ENCODE assay signal across 29 cellular contexts in genomic region chr15:53246404-53246803, GRCh38.
"Had no signal": no experiment of that assay in that cellular context is flagged by ENCODE, and none has a peak within 500 bp of the region (broad histone marks: within the 10 kb centered on the region; RNA-seq: fewer than 3 reads in every experiment).

No MANE protein-coding gene starts in this region.

- ATAC-seq: naive thymus-derived CD4-positive, alpha-beta T cell; natural killer cell; pancreas; right cardiac atrium; sciatic nerve; stimulated activated memory B cell treated with anti-CD40 and anti-IgM and Interleukin-4, amounts not matched to agents 10 μg/mL and 1 μg/mL and 100 μg/mL, for 72 hours; stimulated activated naive CD8-positive, alpha-beta T cell treated with anti-CD3 and anti-CD28 coated beads, Interleukin-15, amount 100 ng/mL, for 72 hours; stimulated activated naive CD8-positive, alpha-beta T cell treated with anti-CD3 and anti-CD28 coated beads, Interleukin-15, Interleukin-2, amounts not matched to agents 100 U/mL and 50 U/mL, for 24 hours had no signal

- H3K27ac ChIP-seq: neural progenitor cell, pancreas, prostate gland, skin epidermis, spleen, suprapubic skin, testis, tibial artery, transverse colon, upper lobe of right lung, uterus had no signal

- H3K9me3 ChIP-seq: pancreas, prostate gland, spleen, suprapubic skin, testis, tibial artery, transverse colon, upper lobe of right lung, uterus had no signal

- H3K4me1 ChIP-seq: prostate gland, spleen, suprapubic skin, testis, tibial artery, transverse colon, upper lobe of right lung, uterus had no signal

- H3K4me3 ChIP-seq: neural progenitor cell, pancreas, prostate gland, skin epidermis, smooth muscle cell, spleen, suprapubic skin, testis, tibial artery, transverse colon, upper lobe of right lung, uterus had no signal

- H3K9ac ChIP-seq: neural progenitor cell had no signal

- H3K27me3 Mint-ChIP-seq: stimulated activated memory B cell treated with anti-CD40 and anti-IgM and Interleukin-4, amounts not matched to agents 10 μg/mL and 1 μg/mL and 100 μg/mL, for 72 hours had no signal

- H3K36me3 ChIP-seq: neural progenitor cell, pancreas, prostate gland, spleen, suprapubic skin, tibial artery, transverse colon, upper lobe of right lung, uterus had no signal

- H3K27me3 ChIP-seq: neural progenitor cell, pancreas, spleen, suprapubic skin, testis, tibial artery, transverse colon, upper lobe of right lung, uterus had no signal

- H3K4me2 ChIP-seq: neural progenitor cell, smooth muscle cell had no signal

- H3K4me3 Mint-ChIP-seq: naive thymus-derived CD4-positive, alpha-beta T cell; natural killer cell; nephron; neural progenitor cell; stimulated activated memory B cell treated with anti-CD40 and anti-IgM and Interleukin-4, amounts not matched to agents 10 μg/mL and 1 μg/mL and 100 μg/mL, for 72 hours; stimulated activated naive CD8-positive, alpha-beta T cell treated with anti-CD3 and anti-CD28 coated beads, Interleukin-15, amount 100 ng/mL, for 72 hours; type B pancreatic cell had no signal

- FAIRE-seq: pancreas had no signal

- DNase-seq: naive thymus-derived CD4-positive, alpha-beta T cell; natural killer cell; occipital lobe; pancreas; right cardiac atrium; spleen; stimulated activated CD4-positive, alpha-beta T cell treated with anti-CD3 and anti-CD28 coated beads, Interleukin-12 subunit alpha, Interleukin-12 subunit beta, amount 100 ng/mL, for 4 hours; stimulated activated CD4-positive, alpha-beta T cell treated with anti-CD3 and anti-CD28 coated beads, Interleukin-1b, Interleukin-23, amount 100 ng/mL, for 48 hours; stimulated activated CD4-positive, alpha-beta T cell treated with anti-CD3 and anti-CD28 coated beads, Interleukin-4, amount 100 ng/mL, for 1 hour; stimulated activated CD4-positive, alpha-beta T cell treated with anti-CD3 and anti-CD28 coated beads, Interleukin-4, amount 100 ng/mL, for 4 hours; stimulated activated CD8-positive, alpha-beta memory T cell treated with anti-CD3 and anti-CD28 coated beads, Interleukin-4, amount 100 ng/mL, for 48 hours; stimulated activated naive CD4-positive, alpha-beta T cell; stimulated activated naive CD8-positive, alpha-beta T cell treated with anti-CD3 and anti-CD28 coated beads, Interleukin-15, amount 100 ng/mL, for 72 hours; stimulated activated naive CD8-positive, alpha-beta T cell treated with anti-CD3 and anti-CD28 coated beads, Interleukin-15, Interleukin-2, amounts not matched to agents 100 U/mL and 50 U/mL, for 24 hours; substantia nigra; testis; tibial artery; transverse colon; upper lobe of right lung; uterus had no signal

- H3K4me1 Mint-ChIP-seq: naive thymus-derived CD4-positive, alpha-beta T cell; natural killer cell; nephron; stimulated activated memory B cell treated with anti-CD40 and anti-IgM and Interleukin-4, amounts not matched to agents 10 μg/mL and 1 μg/mL and 100 μg/mL, for 72 hours; stimulated activated naive CD8-positive, alpha-beta T cell treated with anti-CD3 and anti-CD28 coated beads, Interleukin-15, amount 100 ng/mL, for 72 hours had no signal

- H2AFZ ChIP-seq: neural progenitor cell had no signal

- H3K27ac Mint-ChIP-seq: naive thymus-derived CD4-positive, alpha-beta T cell; natural killer cell; nephron; neural progenitor cell; stimulated activated memory B cell treated with anti-CD40 and anti-IgM and Interleukin-4, amounts not matched to agents 10 μg/mL and 1 μg/mL and 100 μg/mL, for 72 hours; type B pancreatic cell had no signal

- H3K36me3 Mint-ChIP-seq: naive thymus-derived CD4-positive, alpha-beta T cell; natural killer cell; neural progenitor cell; stimulated activated memory B cell treated with anti-CD40 and anti-IgM and Interleukin-4, amounts not matched to agents 10 μg/mL and 1 μg/mL and 100 μg/mL, for 72 hours; type B pancreatic cell had no signal

- H3K9me3 Mint-ChIP-seq: nephron, type B pancreatic cell had no signal
